1 cellular context compared by ENCODE assay signal in genomic region chr14:105012171-105012985, GRCh38.
TF ChIP-seq lines count a peak whose summit lies in the region.

No MANE protein-coding gene starts in this region.

TF ChIP-seq in HCT116, 20 proteins besides CTCF, POLR2A, EP300 and RAD21 (continued from another document):
- TF ChIP-seq REST (IDR thresholded peaks at IDR 0.05; ENCODE audit: low read depth) (no peak), SP1 (IDR thresholded peaks at IDR 0.05; ENCODE audit: low read depth) (no peak), CBX3 (IDR thresholded peaks at IDR 0.05; ENCODE audit: low read depth) (no peak)
